ENCODE assay signal across 16 cellular contexts in the genomic region with DNA sequence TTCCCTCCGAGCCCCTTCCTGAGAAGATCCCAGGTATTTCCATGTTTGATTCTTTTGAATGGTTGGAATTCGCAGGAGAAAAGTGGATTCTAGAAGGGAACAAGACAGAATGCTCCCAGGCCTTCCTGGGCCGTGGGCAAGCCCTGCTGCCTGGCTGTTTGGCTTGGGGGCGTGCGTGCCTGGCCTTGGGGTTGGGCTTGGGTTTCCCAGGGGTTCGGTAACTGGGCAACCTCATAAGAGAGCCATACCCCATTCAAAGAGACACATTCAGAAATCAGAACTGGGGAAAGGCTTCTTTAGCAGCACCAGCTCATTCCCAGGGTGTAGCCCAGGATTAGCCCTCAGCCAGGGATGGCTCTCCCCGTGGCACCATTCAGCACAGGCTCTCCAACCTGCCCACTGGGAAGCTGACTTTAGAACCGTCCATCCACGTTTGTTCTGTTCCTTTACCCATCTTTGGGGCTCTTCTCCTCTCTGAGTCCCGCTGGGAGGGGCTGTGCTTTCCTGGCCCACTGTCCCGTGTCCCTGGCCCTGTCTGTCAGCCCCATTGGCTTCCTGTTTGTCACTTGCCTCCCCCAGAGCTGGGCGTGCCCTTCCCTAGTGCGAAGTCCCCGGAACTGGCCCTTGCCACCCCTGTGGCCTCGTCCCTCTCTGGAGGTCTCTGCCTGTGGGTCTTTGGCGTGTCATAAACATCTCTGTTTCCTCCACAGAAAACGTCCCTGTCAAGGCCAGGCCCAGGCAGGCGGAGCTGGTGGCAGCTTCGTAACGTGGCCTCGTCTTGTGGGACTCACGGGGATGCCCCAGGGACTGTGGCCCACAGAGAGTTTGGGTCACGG.
"Had no signal": no experiment of that assay in that cellular context is flagged by ENCODE, and none has a peak within 500 bp of the region (broad histone marks: within the 10 kb centered on the region; RNA-seq: fewer than 3 reads in every experiment).

No MANE protein-coding gene starts in this region.

- H3K4me1 Mint-ChIP-seq: endodermal cell had no signal

- DNase-seq: activated CD4-positive, alpha-beta T cell treated with anti-CD3 and anti-CD28 coated beads, Interleukin-2, amount 10 ng/mL, durations not matched to agents 24 days and 14 days; activated CD4-positive, CD25-positive, alpha-beta regulatory T cell; activated CD8-positive, alpha-beta memory T cell treated with anti-CD3 and anti-CD28 coated beads for 24 hours; activated naive CD4-positive, alpha-beta T cell; left ventricle myocardium superior; naive thymus-derived CD8-positive, alpha-beta T cell; stimulated activated CD4-positive, alpha-beta T cell treated with anti-CD3 and anti-CD28 coated beads, Interleukin-15, amount 100 ng/mL, for 24 hours; stimulated activated CD4-positive, alpha-beta T cell treated with anti-CD3 and anti-CD28 coated beads, Interleukin-4, amount 100 ng/mL, for 1 hour; stimulated activated naive CD4-positive, alpha-beta T cell; trophoblast cell had no signal

- H3K27ac Mint-ChIP-seq: activated CD4-positive, alpha-beta T cell treated with anti-CD3 and anti-CD28 coated beads, Interleukin-2, amount 10 ng/mL, durations not matched to agents 24 days and 14 days; activated T-helper 1 cell treated with anti-CD3 and anti-CD28 coated beads, Interleukin-12 subunit alpha, Interleukin-12 subunit beta, Interleukin-2, Interleukin-4 antibody, amounts not matched to agents 30 ng/mL and 10 ng/mL and 1 ng/mL, durations not matched to agents 14 hours and 24 hours and 36 hours; endodermal cell; memory B cell; naive thymus-derived CD8-positive, alpha-beta T cell; T-helper 2 cell treated with Interferon-gamma antibody and Interleukin-4, amounts not matched to agents 5 μg/mL and 100 μg/mL, for 36 hours had no signal

- ATAC-seq: esophagus mucosa; left ventricle myocardium superior; naive thymus-derived CD8-positive, alpha-beta T cell had no signal

- H3K9me3 Mint-ChIP-seq: activated CD4-positive, alpha-beta T cell treated with anti-CD3 and anti-CD28 coated beads, Interleukin-2, amount 10 ng/mL, durations not matched to agents 24 days and 14 days; activated T-helper 1 cell treated with anti-CD3 and anti-CD28 coated beads, Interleukin-12 subunit alpha, Interleukin-12 subunit beta, Interleukin-2, Interleukin-4 antibody, amounts not matched to agents 30 ng/mL and 10 ng/mL and 1 ng/mL, durations not matched to agents 14 hours and 24 hours and 36 hours; endodermal cell; memory B cell; naive thymus-derived CD8-positive, alpha-beta T cell; T-helper 2 cell treated with Interferon-gamma antibody and Interleukin-4, amounts not matched to agents 5 μg/mL and 100 μg/mL, for 36 hours had no signal

- FAIRE-seq: keratinocyte had no signal

- H3K4me3 Mint-ChIP-seq: activated CD4-positive, alpha-beta T cell treated with anti-CD3 and anti-CD28 coated beads, Interleukin-2, amount 10 ng/mL, durations not matched to agents 24 days and 14 days; activated T-helper 1 cell treated with anti-CD3 and anti-CD28 coated beads, Interleukin-12 subunit alpha, Interleukin-12 subunit beta, Interleukin-2, Interleukin-4 antibody, amounts not matched to agents 30 ng/mL and 10 ng/mL and 1 ng/mL, durations not matched to agents 14 hours and 24 hours and 36 hours; endodermal cell; memory B cell; naive thymus-derived CD8-positive, alpha-beta T cell; T-helper 2 cell treated with Interferon-gamma antibody and Interleukin-4, amounts not matched to agents 5 μg/mL and 100 μg/mL, for 36 hours had no signal
